1 cellular context compared by ENCODE assay signal in genomic region chr3:47342156-47342555, GRCh38.
TF ChIP-seq lines count a peak whose summit lies in the region.

No MANE protein-coding gene starts in this region.

TF ChIP-seq in GM23338, 12 proteins besides CTCF, POLR2A, EP300 and RAD21 (continued from another document):
- no peak for TF ChIP-seq ZNF114 (CRISPR knock-in tag; IDR thresholded peaks at IDR 0.05)
- no peak for TF ChIP-seq EZH2phosphoT487 (IDR thresholded peaks at IDR 0.05; ENCODE audit: unreplicated experiment)
- TF ChIP-seq ZNF331 (CRISPR knock-in tag; IDR thresholded peaks at IDR 0.05; ENCODE audit: low read depth): no peak
- TF ChIP-seq, protein P1, sequence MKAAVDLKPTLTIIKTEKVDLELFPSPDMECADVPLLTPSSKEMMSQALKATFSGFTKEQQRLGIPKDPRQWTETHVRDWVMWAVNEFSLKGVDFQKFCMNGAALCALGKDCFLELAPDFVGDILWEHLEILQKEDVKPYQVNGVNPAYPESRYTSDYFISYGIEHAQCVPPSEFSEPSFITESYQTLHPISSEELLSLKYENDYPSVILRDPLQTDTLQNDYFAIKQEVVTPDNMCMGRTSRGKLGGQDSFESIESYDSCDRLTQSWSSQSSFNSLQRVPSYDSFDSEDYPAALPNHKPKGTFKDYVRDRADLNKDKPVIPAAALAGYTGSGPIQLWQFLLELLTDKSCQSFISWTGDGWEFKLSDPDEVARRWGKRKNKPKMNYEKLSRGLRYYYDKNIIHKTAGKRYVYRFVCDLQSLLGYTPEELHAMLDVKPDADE (IDR thresholded peaks at IDR 0.05): no peak
- TF ChIP-seq STAT1 (IDR thresholded peaks at IDR 0.05; ENCODE audit: unreplicated experiment): no peak
- no peak for TF ChIP-seq CREB1 (CRISPR knock-in tag; IDR thresholded peaks at IDR 0.05; ENCODE audit: low read depth)
- no peak for TF ChIP-seq JUNB (IDR thresholded peaks at IDR 0.05; ENCODE audit: unreplicated experiment)
- no peak for TF ChIP-seq NANOG (IDR thresholded peaks at IDR 0.05; ENCODE audit: borderline replicate concordance)
- TF ChIP-seq, protein P2, sequence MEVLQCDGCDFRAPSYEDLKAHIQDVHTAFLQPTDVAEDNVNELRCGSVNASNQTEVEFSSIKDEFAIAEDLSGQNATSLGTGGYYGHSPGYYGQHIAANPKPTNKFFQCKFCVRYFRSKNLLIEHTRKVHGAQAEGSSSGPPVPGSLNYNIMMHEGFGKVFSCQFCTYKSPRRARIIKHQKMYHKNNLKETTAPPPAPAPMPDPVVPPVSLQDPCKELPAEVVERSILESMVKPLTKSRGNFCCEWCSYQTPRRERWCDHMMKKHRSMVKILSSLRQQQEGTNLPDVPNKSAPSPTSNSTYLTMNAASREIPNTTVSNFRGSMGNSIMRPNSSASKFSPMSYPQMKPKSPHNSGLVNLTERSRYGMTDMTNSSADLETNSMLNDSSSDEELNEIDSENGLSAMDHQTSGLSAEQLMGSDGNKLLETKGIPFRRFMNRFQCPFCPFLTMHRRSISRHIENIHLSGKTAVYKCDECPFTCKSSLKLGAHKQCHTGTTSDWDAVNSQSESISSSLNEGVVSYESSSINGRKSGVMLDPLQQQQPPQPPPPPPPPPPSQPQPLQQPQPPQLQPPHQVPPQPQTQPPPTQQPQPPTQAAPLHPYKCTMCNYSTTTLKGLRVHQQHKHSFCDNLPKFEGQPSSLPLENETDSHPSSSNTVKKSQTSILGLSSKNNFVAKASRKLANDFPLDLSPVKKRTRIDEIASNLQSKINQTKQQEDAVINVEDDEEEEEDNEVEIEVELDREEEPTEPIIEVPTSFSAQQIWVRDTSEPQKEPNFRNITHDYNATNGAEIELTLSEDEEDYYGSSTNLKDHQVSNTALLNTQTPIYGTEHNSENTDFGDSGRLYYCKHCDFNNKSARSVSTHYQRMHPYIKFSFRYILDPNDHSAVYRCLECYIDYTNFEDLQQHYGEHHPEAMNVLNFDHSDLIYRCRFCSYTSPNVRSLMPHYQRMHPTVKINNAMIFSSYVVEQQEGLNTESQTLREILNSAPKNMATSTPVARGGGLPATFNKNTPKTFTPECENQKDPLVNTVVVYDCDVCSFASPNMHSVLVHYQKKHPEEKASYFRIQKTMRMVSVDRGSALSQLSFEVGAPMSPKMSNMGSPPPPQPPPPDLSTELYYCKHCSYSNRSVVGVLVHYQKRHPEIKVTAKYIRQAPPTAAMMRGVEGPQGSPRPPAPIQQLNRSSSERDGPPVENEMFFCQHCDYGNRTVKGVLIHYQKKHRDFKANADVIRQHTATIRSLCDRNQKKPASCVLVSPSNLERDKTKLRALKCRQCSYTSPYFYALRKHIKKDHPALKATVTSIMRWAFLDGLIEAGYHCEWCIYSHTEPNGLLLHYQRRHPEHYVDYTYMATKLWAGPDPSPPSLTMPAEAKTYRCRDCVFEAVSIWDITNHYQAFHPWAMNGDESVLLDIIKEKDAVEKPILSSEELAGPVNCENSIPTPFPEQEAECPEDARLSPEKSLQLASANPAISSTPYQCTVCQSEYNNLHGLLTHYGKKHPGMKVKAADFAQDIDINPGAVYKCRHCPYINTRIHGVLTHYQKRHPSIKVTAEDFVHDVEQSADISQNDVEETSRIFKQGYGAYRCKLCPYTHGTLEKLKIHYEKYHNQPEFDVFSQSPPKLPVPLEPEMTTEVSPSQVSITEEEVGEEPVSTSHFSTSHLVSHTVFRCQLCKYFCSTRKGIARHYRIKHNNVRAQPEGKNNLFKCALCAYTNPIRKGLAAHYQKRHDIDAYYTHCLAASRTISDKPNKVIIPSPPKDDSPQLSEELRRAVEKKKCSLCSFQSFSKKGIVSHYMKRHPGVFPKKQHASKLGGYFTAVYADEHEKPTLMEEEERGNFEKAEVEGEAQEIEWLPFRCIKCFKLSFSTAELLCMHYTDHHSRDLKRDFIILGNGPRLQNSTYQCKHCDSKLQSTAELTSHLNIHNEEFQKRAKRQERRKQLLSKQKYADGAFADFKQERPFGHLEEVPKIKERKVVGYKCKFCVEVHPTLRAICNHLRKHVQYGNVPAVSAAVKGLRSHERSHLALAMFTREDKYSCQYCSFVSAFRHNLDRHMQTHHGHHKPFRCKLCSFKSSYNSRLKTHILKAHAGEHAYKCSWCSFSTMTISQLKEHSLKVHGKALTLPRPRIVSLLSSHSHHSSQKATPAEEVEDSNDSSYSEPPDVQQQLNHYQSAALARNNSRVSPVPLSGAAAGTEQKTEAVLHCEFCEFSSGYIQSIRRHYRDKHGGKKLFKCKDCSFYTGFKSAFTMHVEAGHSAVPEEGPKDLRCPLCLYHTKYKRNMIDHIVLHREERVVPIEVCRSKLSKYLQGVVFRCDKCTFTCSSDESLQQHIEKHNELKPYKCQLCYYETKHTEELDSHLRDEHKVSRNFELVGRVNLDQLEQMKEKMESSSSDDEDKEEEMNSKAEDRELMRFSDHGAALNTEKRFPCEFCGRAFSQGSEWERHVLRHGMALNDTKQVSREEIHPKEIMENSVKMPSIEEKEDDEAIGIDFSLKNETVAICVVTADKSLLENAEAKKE (CRISPR knock-in tag; IDR thresholded peaks at IDR 0.05): no peak
- no peak for TF ChIP-seq EZH2 (IDR thresholded peaks at IDR 0.05; ENCODE audit: low read depth, unreplicated experiment)
- TF ChIP-seq REST (IDR thresholded peaks at IDR 0.05; ENCODE audit: unreplicated experiment): no peak
